1 cellular context compared by ENCODE assay signal in the genomic region with DNA sequence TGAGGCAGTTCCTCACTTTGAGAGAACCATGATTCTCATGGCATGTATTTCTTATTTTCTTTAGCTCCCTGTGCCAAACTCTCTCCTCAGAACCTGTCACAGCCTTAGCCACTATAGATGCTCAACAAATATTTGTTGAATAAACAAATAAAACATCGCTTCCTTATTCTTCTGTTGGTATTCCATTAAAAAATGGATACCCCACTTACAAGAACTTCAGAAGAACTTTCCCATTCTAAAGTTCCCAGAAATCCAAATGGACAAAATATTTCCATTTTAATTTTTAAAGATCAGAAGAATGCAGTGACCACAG.
TF ChIP-seq lines count a peak whose summit lies in the region.

No MANE protein-coding gene starts in this region.

TF ChIP-seq in A549, 52 proteins besides CTCF, POLR2A, EP300 and RAD21 (continued from another document):
- TF ChIP-seq PBX3 (IDR thresholded peaks at IDR 0.05) (no peak), HDAC2 (IDR thresholded peaks at IDR 0.05) (no peak), NFE2L2 (conservative IDR thresholded peaks at IDR 0.05; ENCODE audit: low read length) (no peak)
- TF ChIP-seq, protein P1, sequence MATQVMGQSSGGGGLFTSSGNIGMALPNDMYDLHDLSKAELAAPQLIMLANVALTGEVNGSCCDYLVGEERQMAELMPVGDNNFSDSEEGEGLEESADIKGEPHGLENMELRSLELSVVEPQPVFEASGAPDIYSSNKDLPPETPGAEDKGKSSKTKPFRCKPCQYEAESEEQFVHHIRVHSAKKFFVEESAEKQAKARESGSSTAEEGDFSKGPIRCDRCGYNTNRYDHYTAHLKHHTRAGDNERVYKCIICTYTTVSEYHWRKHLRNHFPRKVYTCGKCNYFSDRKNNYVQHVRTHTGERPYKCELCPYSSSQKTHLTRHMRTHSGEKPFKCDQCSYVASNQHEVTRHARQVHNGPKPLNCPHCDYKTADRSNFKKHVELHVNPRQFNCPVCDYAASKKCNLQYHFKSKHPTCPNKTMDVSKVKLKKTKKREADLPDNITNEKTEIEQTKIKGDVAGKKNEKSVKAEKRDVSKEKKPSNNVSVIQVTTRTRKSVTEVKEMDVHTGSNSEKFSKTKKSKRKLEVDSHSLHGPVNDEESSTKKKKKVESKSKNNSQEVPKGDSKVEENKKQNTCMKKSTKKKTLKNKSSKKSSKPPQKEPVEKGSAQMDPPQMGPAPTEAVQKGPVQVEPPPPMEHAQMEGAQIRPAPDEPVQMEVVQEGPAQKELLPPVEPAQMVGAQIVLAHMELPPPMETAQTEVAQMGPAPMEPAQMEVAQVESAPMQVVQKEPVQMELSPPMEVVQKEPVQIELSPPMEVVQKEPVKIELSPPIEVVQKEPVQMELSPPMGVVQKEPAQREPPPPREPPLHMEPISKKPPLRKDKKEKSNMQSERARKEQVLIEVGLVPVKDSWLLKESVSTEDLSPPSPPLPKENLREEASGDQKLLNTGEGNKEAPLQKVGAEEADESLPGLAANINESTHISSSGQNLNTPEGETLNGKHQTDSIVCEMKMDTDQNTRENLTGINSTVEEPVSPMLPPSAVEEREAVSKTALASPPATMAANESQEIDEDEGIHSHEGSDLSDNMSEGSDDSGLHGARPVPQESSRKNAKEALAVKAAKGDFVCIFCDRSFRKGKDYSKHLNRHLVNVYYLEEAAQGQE (IDR thresholded peaks at IDR 0.05) = no peak
- TF ChIP-seq, protein P2, sequence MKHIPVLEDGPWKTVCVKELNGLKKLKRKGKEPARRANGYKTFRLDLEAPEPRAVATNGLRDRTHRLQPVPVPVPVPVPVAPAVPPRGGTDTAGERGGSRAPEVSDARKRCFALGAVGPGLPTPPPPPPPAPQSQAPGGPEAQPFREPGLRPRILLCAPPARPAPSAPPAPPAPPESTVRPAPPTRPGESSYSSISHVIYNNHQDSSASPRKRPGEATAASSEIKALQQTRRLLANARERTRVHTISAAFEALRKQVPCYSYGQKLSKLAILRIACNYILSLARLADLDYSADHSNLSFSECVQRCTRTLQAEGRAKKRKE (CRISPR knock-in tag; IDR thresholded peaks at IDR 0.05; ENCODE audit: low read depth) = no peak
